2 cellular contexts compared by ENCODE assay signal in genomic region chr12:113332688-113333087, GRCh38.
TF ChIP-seq lines count a peak whose summit lies in the region.

No MANE protein-coding gene starts in this region.

TF ChIP-seq in endothelial cell of umbilical vein, 7 proteins besides CTCF, POLR2A, EP300 and RAD21:
- no peak for TF ChIP-seq EZH2 (IDR thresholded peaks at IDR 0.05; ENCODE audit: borderline replicate concordance, low read depth, low read length, severe bottlenecking)
- TF ChIP-seq FOS (IDR thresholded peaks at IDR 0.05; ENCODE audit: borderline replicate concordance, insufficient read depth, low read length), result no peak
- no peak for TF ChIP-seq MAX (IDR thresholded peaks at IDR 0.05; ENCODE audit: insufficient read depth, insufficient read length)
- no peak for TF ChIP-seq GATA2 (IDR thresholded peaks at IDR 0.05; ENCODE audit: insufficient read depth, insufficient read length, low read depth, low read length)
- no peak for TF ChIP-seq JUN (IDR thresholded peaks at IDR 0.05; ENCODE audit: borderline replicate concordance, insufficient read depth, insufficient read length, low read depth)
- TF ChIP-seq POLR2AphosphoS5 (IDR thresholded peaks at IDR 0.05; ENCODE audit: insufficient read depth, low read depth, low read length), result no peak
- TF ChIP-seq MYC (IDR thresholded peaks at IDR 0.05; ENCODE audit: low read depth, low read length), result no peak

TF ChIP-seq in HepG2, 621 proteins besides CTCF, POLR2A, EP300 and RAD21:
- TF ChIP-seq ZFP41 (CRISPR knock-in tag; IDR thresholded peaks at IDR 0.05; ENCODE audit: borderline replicate concordance), result no peak
- TF ChIP-seq DR1 (CRISPR knock-in tag; IDR thresholded peaks at IDR 0.05), result no peak
- TF ChIP-seq ZFP1 (CRISPR knock-in tag; IDR thresholded peaks at IDR 0.05), result no peak
- TF ChIP-seq MXD1 (CRISPR knock-in tag; IDR thresholded peaks at IDR 0.05), result no peak
- TF ChIP-seq CBX1 (IDR thresholded peaks at IDR 0.05; ENCODE audit: low read depth), result no peak
- no peak for TF ChIP-seq MYPOP (CRISPR knock-in tag; IDR thresholded peaks at IDR 0.05)
- no peak for TF ChIP-seq HES4 (CRISPR knock-in tag; IDR thresholded peaks at IDR 0.05; ENCODE audit: borderline replicate concordance)
- TF ChIP-seq ZNF546 (CRISPR knock-in tag; conservative IDR thresholded peaks at IDR 0.05), result no peak
- no peak for TF ChIP-seq FOXO4 (CRISPR knock-in tag; conservative IDR thresholded peaks at IDR 0.05)
- no peak for TF ChIP-seq ZNF432 (CRISPR knock-in tag; IDR thresholded peaks at IDR 0.05; ENCODE audit: borderline replicate concordance)
- no peak for TF ChIP-seq ZNF879 (CRISPR knock-in tag; IDR thresholded peaks at IDR 0.05)
- no peak for TF ChIP-seq TAF1 (CRISPR knock-in tag; IDR thresholded peaks at IDR 0.05)
- TF ChIP-seq ZSCAN9 (CRISPR knock-in tag; IDR thresholded peaks at IDR 0.05; ENCODE audit: borderline replicate concordance), result no peak
